ENCODE assay signal across 24 cellular contexts in genomic region chr12:116990971-116991966, GRCh38.
DNase-seq lines count a peak whose midpoint lies in the region; ATAC-seq and TF ChIP-seq lines count a peak whose summit lies in the region.
"Had no signal": no experiment of that assay in that cellular context is flagged by ENCODE, and none has a peak within 500 bp of the region (broad histone marks: within the 10 kb centered on the region; RNA-seq: fewer than 3 reads in every experiment).

No MANE protein-coding gene starts in this region.

- H3K9me3 ChIP-seq in Panc1 (ENCODE audit: control insufficient read depth, insufficient read depth, low read depth, low read length) = no peaks in the 10 kb centered on the region
- no peaks in the 10 kb centered on the region for H3K9me3 ChIP-seq in prostate gland
- H3K9me3 ChIP-seq: ovary, upper lobe of left lung had no signal

- H3K4me1 ChIP-seq in Panc1 (ENCODE audit: control insufficient read depth, insufficient read depth, low read length) = no peaks in the 10 kb centered on the region
- no peaks in the 10 kb centered on the region for H3K4me1 ChIP-seq in prostate gland (replicated peaks)
- H3K4me1 ChIP-seq: upper lobe of left lung had no signal

- CTCF ChIA-PET in BJ (lab: Yijun Ruan, JAX) (interaction anchor here (1.2 to 1.6 kb wide), 2 partner anchors 8 to 10 kb away, joined by 3 to 5 read pairs; no protein-coding TSS in a partner anchor), Panc1 (lab: Charles Lee) (no interaction called here)

- TF ChIP-seq CTCF in BJ (IDR thresholded peaks at IDR 0.05; ENCODE audit: insufficient read depth, low read depth, low read length) = no peak
- no peak for TF ChIP-seq CTCF in Panc1 (IDR thresholded peaks at IDR 0.05)
- TF ChIP-seq CTCF in fibroblast of the aortic adventitia (IDR thresholded peaks at IDR 0.05; ENCODE audit: insufficient read depth, low read length) = no peak
- no peak for TF ChIP-seq CTCF in prostate gland (IDR thresholded peaks at IDR 0.05)
- no peak for TF ChIP-seq CTCF in GM13977 (IDR thresholded peaks at IDR 0.05; ENCODE audit: extremely low read depth, insufficient read depth, missing control alignments)

- H3K27me3 ChIP-seq in BJ (ENCODE audit: control insufficient read depth, insufficient read depth, low read length) (no peaks in the 10 kb centered on the region), Panc1 (ENCODE audit: control insufficient read depth, insufficient read depth, low read length) (no peaks in the 10 kb centered on the region), prostate gland (replicated peaks; ENCODE audit: insufficient read depth) (no peaks in the 10 kb centered on the region)
- H3K27me3 ChIP-seq: ovary, upper lobe of left lung had no signal

- TF ChIP-seq POLR2A in prostate gland (IDR thresholded peaks at IDR 0.05) = no peak

- DNase-seq in BJ (ENCODE audit: low read depth) (peak; percentile 47), Panc1 (ENCODE audit: low read depth, low spot score) (no peak), fibroblast of the aortic adventitia (ENCODE audit: low read depth) (peak; percentile 25), prostate gland (ENCODE audit: low spot score) (peak; percentile 21), C1 segment of cervical spinal cord (lab: John Stamatoyannopoulos, UW) (no peak), GM13977 (ENCODE audit: low spot score) (no peak), nucleus accumbens (lab: John Stamatoyannopoulos, UW) (no peak)
- DNase-seq: activated CD4-positive, alpha-beta T cell treated with anti-CD3 and anti-CD28 coated beads for 4 hours; activated CD8-positive, alpha-beta memory T cell treated with anti-CD3 and anti-CD28 coated beads, Interleukin-2, amount 10 ng/mL, durations not matched to agents 7 days and 5 days; DMS153; foreskin melanocyte; GOT3; Karpas-422; mammary epithelial cell; naive thymus-derived CD8-positive, alpha-beta T cell; NCI-H1092; NCI-H1930; NCI-H226; ovary; PC-3; stimulated activated naive CD8-positive, alpha-beta T cell treated with anti-CD3 and anti-CD28 coated beads, Interleukin-15, Interleukin-2, amounts not matched to agents 100 U/mL and 50 U/mL, for 24 hours; T-cell; upper lobe of left lung had no signal

- TSS peak; percentile 36 for BruUV-seq in Panc1 (replicated peaks; lab: Mats Ljungman, UMichigan)

- no peak for ATAC-seq in Panc1
- ATAC-seq: activated CD8-positive, alpha-beta memory T cell treated with anti-CD3 and anti-CD28 coated beads, Interleukin-2, amount 10 ng/mL, durations not matched to agents 7 days and 5 days; GM12878; naive thymus-derived CD8-positive, alpha-beta T cell; PC-3; stimulated activated naive CD8-positive, alpha-beta T cell treated with anti-CD3 and anti-CD28 coated beads, Interleukin-15, Interleukin-2, amounts not matched to agents 100 U/mL and 50 U/mL, for 24 hours; T-cell had no signal

- intact Hi-C loops in Panc1 (cut with micrococcal nuclease; ENCODE audit: unreplicated experiment) = no loop called here
- intact Hi-C loops in prostate gland (cut with DNase I) = no loop called here

- in situ Hi-C loops in Panc1 (cut with HindIII; ENCODE audit: low pct_unique_long_range_greater_than_20kb, low sequenced_read_pairs) (no loop called here), GM13977 (cut with MboI; ENCODE audit: low pct_unique_long_range_greater_than_20kb, low sequenced_read_pairs, unreplicated experiment) (no loop called here)

- 47% methylated on average over 7 of the region's 7 CpGs for WGBS in prostate gland

- no peak overlapping the region for H3K4me3 ChIP-seq in BJ (ENCODE audit: low read depth, low read length)
- H3K4me3 ChIP-seq in Panc1 (ENCODE audit: low read depth in 2 of 2, low read length in 2 of 2) = no peak overlapping the region
- H3K4me3 ChIP-seq in fibroblast of the aortic adventitia (ENCODE audit: low read depth, low read length) = no peak overlapping the region
- no peak overlapping the region for H3K4me3 ChIP-seq in prostate gland
- H3K4me3 ChIP-seq: GM12878, ovary, upper lobe of left lung had no signal

- POLR2A ChIA-PET in BJ (lab: Charles Lee) = interaction anchor here (0.6 kb wide), 1 partner anchor 57 kb away, joined by 5 read pairs; no protein-coding TSS in a partner anchor
- POLR2A ChIA-PET in Panc1 (lab: Charles Lee) = no interaction called here

- peaks cover 5% of the 10 kb centered on the region for H3K36me3 ChIP-seq in BJ (ENCODE audit: control insufficient read depth, insufficient read depth, low read length)
- H3K36me3 ChIP-seq in Panc1 (ENCODE audit: control insufficient read depth, insufficient read depth, low read length) = peaks cover 10% of the 10 kb centered on the region; the same call in 1 of the 2 replicates
- H3K36me3 ChIP-seq in prostate gland = no peaks in the 10 kb centered on the region
- H3K36me3 ChIP-seq: ovary had no signal

- H3K27ac ChIP-seq in Panc1 (ENCODE audit: low read length) = no peak overlapping the region
- H3K27ac ChIP-seq in prostate gland = no peak overlapping the region
- H3K27ac ChIP-seq: ovary, upper lobe of left lung had no signal

Comparison
In these comparisons a context has a peak if more than half of its experiments do, and no peak if none do; other contexts are left out.
1. DNase-seq: peak in BJ (single experiment), fibroblast of the aortic adventitia (single experiment) and prostate gland (single experiment); none in Panc1 (single experiment), C1 segment of cervical spinal cord (0 of 14), GM13977 (single experiment) and nucleus accumbens (0 of 56).